8 cellular contexts compared by ENCODE assay signal in the genomic region with DNA sequence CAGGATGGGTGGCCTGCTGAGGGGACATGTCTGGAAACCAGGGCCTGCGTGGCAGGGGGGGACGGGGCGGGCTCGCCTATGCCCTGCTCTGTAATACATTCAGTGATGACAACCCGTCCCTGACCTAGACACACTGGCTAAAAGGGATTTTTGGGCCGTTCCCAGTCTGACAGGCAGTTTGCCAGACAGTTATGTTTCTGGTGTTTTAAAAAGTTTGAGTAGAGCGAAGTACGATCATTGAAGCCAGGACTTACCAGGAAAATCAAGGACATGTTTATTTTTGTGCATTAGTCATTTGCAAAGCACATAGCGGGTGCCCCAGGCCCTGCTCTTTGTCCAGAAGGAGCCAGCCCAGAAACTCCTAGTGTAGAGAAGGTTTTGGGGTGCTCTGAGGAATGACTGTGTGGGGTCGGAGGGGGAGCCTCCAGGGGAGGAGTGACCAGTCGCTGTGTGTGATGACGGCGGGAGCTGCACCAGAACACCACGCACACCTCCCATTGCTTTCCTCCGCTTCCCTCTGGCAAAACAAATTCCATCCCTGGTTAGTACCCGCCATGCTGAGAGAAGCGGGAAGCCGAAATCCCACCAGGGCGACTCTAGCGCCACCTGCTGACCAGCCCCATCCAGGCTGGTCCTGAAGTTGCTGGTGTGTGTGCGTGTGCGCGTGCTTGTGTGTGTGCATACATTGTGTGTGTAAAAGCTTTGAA. TPM values are rescaled to one million over a fixed set of nuclear protein-coding genes. Genes with fewer than 3 reads are reported as not detected.
A peak's percentile ranks its signal among the peaks of the same experiment; 100 is the strongest.
DNase-seq lines count a peak whose midpoint lies in the region; ATAC-seq and TF ChIP-seq lines count a peak whose summit lies in the region.

No MANE protein-coding gene starts in this region.

- no peaks in the 10 kb centered on the region for H4K20me1 ChIP-seq in MM.1S (ENCODE audit: insufficient read depth, low read length)

- intact Hi-C loops in ascending aorta (cut with DNase I), result loop anchor here (1.0 to 10.0 kb wide), 9 partner anchors 41 to 389 kb away; a partner anchor contains a TSS
- intact Hi-C loops in right cardiac atrium (cut with DNase I), result loop anchor here (2.0 to 10.0 kb wide), 5 partner anchors 111 to 289 kb away; no protein-coding TSS in a partner anchor

- H3K9ac ChIP-seq in MM.1S (ENCODE audit: low read length), result no peak overlapping the region

- H3K27ac ChIP-seq in MM.1S (ENCODE audit: low read length) (no peak overlapping the region), ascending aorta (peak overlapping the region; percentile 94 to 97), right cardiac atrium (ENCODE audit: low read length) (peak overlapping the region; percentile 51)

- peak overlapping the region; percentile 79; the same call in 1 of the 2 replicates for H3K4me2 ChIP-seq in MM.1S (ENCODE audit: low read depth, low read length)

- peak overlapping the region; percentile 61 for H2AFZ ChIP-seq in MM.1S (ENCODE audit: low read length)

- DNase-seq in EL (peak; percentile 87), MM.1S (peak; percentile 49), SK-MEL-5 (ENCODE audit: low read depth, low spot score) (peak; percentile 83), ascending aorta (ENCODE audit: low spot score in 2 of 2) (peak; percentile 76 to 95), right cardiac atrium (peak; percentile 79 to 91 (median 90)), putamen (ENCODE audit: low spot score) (peak; percentile 65)

- no peaks in the 10 kb centered on the region for H3K9me3 ChIP-seq in MM.1S (replicated peaks; ENCODE audit: insufficient read depth, low read length)
- H3K9me3 ChIP-seq in ascending aorta, result no peaks in the 10 kb centered on the region
- H3K9me3 ChIP-seq in right cardiac atrium (ENCODE audit: control insufficient read depth, low read length), result no peaks in the 10 kb centered on the region

- H3K4me3 ChIP-seq in MM.1S (ENCODE audit: low read length) (peak overlapping the region; percentile 51), ascending aorta (peak overlapping the region in 1 of 2 donors; percentile 12), right cardiac atrium (ENCODE audit: low read length) (no peak overlapping the region)

- H3K79me2 ChIP-seq in MM.1S (ENCODE audit: low read length), result no peaks in the 10 kb centered on the region

- H3F3A ChIP-seq in MM.1S (ENCODE audit: insufficient read depth, low read length), result no peaks in the 10 kb centered on the region

- TF ChIP-seq CTCF in MM.1S (IDR thresholded peaks at IDR 0.05; ENCODE audit: low read length) (peak; percentile 74), ascending aorta (IDR thresholded peaks at IDR 0.05) (peak; percentile 92 to 97 (median 94))

- H3K36me3 ChIP-seq in MM.1S (replicated peaks; ENCODE audit: insufficient read depth, low read length) (no peaks in the 10 kb centered on the region), ascending aorta (peaks cover 0 to 6% of the 10 kb centered on the region in 2 donors)

- ATAC-seq in right cardiac atrium (peak; percentile 67 to 73), GM19035 (IDR thresholded peaks at IDR 0.05; ENCODE audit: unreplicated experiment) (no peak), GM18861 (IDR thresholded peaks at IDR 0.05; ENCODE audit: unreplicated experiment) (no peak)

- WGBS in right cardiac atrium, result 27% methylated on average over 23 of the region's 23 CpGs

- H3K4me1 ChIP-seq in MM.1S (ENCODE audit: low read length) (no peaks in the 10 kb centered on the region), ascending aorta (peaks cover 25 to 56% of the 10 kb centered on the region in 2 donors), right cardiac atrium (ENCODE audit: control insufficient read depth, insufficient read depth, low read length) (peaks cover 8% of the 10 kb centered on the region)

- in situ Hi-C loops in SK-MEL-5 (cut with HindIII; ENCODE audit: low pct_unique_long_range_greater_than_20kb, low sequenced_read_pairs), result loop anchor here (10.0 kb wide), 1 partner anchor 279 kb away; no protein-coding TSS in a partner anchor

- no peaks in the 10 kb centered on the region for H3K9me2 ChIP-seq in MM.1S (replicated peaks; ENCODE audit: insufficient read depth, low read length)

- peaks cover 51% of the 10 kb centered on the region for H3K27me3 ChIP-seq in MM.1S (replicated peaks; ENCODE audit: insufficient read depth, low read length)
- H3K27me3 ChIP-seq in ascending aorta, result no peaks in the 10 kb centered on the region
- no peaks in the 10 kb centered on the region for H3K27me3 ChIP-seq in right cardiac atrium (ENCODE audit: control insufficient read depth, insufficient read depth)

RNA-seq across cellular contexts. Expression of a gene that starts 50.8 kb away (rescaled TPM):
- total RNA-seq in SK-MEL-5 (2014; rRNA removed; shearing (Covaris generic)), result 9.7 and 10.1 TPM in 2 replicates
- 71.9 and 97.2 TPM in 2 replicates for polyA plus RNA-seq in SK-MEL-5 (2015; cell fraction: cytosol; rRNA removed)
- 10.0 and 16.9 TPM in 2 replicates for polyA plus RNA-seq in SK-MEL-5 (2015; cell fraction: nucleus; rRNA removed)
- total RNA-seq in ascending aorta (580 TPM), right cardiac atrium (100 to 1,000 TPM; 286 to 456 (median 397) TPM)
- polyA plus RNA-seq in right cardiac atrium, result 228 TPM

Comparison
In these comparisons a context has a peak if more than half of its experiments do, and no peak if none do; other contexts are left out.
1. ATAC-seq: peak in right cardiac atrium (2 of 2); none in GM19035 (single experiment) and GM18861 (single experiment).
2. RNA of a gene that starts 50.8 kb away (total RNA-seq): 580 TPM in ascending aorta (single experiment) and 286 to 456 TPM in right cardiac atrium; 9.7 to 10.1 TPM in SK-MEL-5; every median in the first group is over 10 times any median in the second.
3. Peak in every context shown above with its lines, with median percentiles within 50 percentile points of each other: DNase-seq.